In genomic region chr15:43492266-43492665, GRCh38 we compare ENCODE assay signal across 8 cellular contexts. TPM values are rescaled to one million over a fixed set of nuclear protein-coding genes. Genes with fewer than 3 reads are reported as not detected.
A peak's percentile ranks its signal among the peaks of the same experiment; 100 is the strongest.
DNase-seq lines count a peak whose midpoint lies in the region; TF ChIP-seq lines count a peak whose summit lies in the region.

No MANE protein-coding gene starts in this region.

- H3K36me3 Mint-ChIP-seq in IgD-negative memory B cell: peaks cover 1% of the 10 kb centered on the region

- H3K9me3 ChIP-seq in mammary epithelial cell (replicated peaks; ENCODE audit: insufficient read depth, low read length) (no peaks in the 10 kb centered on the region), mucosa of stomach (ENCODE audit: control insufficient read depth, low read length) (no peaks in the 10 kb centered on the region)

- POLR2A ChIA-PET in AG04449 (lab: Yijun Ruan, JAX): no interaction called here

- H3K27ac ChIP-seq in mammary epithelial cell (ENCODE audit: insufficient read depth, low read depth, low read length): peak overlapping the region; percentile 83

- peaks cover 3% of the 10 kb centered on the region for H3K4me1 ChIP-seq in mammary epithelial cell (ENCODE audit: insufficient read depth, low read length)
- peaks cover 5% of the 10 kb centered on the region for H3K4me1 ChIP-seq in mucosa of stomach (ENCODE audit: control insufficient read depth, insufficient read depth, low read length)

- DNase-seq in AG04449 (ENCODE audit: low read depth, low spot score): no peak
- no peak for DNase-seq in mammary epithelial cell
- no peak for DNase-seq in GM19240 (ENCODE audit: insufficient read length, low spot score)
- DNase-seq in NCI-H146 (lab: John Stamatoyannopoulos, UW): no peak
- DNase-seq in stimulated activated naive CD4-positive, alpha-beta T cell treated with Interleukin-2 at 50 U/mL for 16 hours (lab: John Stamatoyannopoulos, UW): no peak
- DNase-seq in MV-4-11 (lab: John Stamatoyannopoulos, UW): no peak

- H3K9ac ChIP-seq in mammary epithelial cell (ENCODE audit: insufficient read depth, low read length) (peak overlapping the region; percentile 89), mucosa of stomach (ENCODE audit: low read length) (peak overlapping the region; percentile 75)

- no TSS peak for BruUV-seq in mammary epithelial cell (replicated peaks; lab: Mats Ljungman, UMichigan)

- H3K4me3 ChIP-seq in AG04449 (ENCODE audit: low read depth, low read length) (peak overlapping the region; percentile 94), mammary epithelial cell (replicated peaks in 1 of 3; ENCODE audit: insufficient read depth in 1 of 3, low read depth in 2 of 3, low read length in 3 of 3) (peak overlapping the region; percentile 81 to 95 (median 93)), mucosa of stomach (ENCODE audit: low read length) (peak overlapping the region; percentile 79)

- peak overlapping the region; percentile 98 for H2AFZ ChIP-seq in mammary epithelial cell (ENCODE audit: low read depth, low read length)

- peaks cover 6% of the 10 kb centered on the region for H3K36me3 ChIP-seq in mammary epithelial cell (ENCODE audit: insufficient read depth, low read length)
- no peaks in the 10 kb centered on the region for H3K36me3 ChIP-seq in mucosa of stomach (ENCODE audit: control insufficient read depth, insufficient read depth, low read length)

- H3K27me3 ChIP-seq in mammary epithelial cell (ENCODE audit: insufficient read depth, low read length) (no peaks in the 10 kb centered on the region), mucosa of stomach (ENCODE audit: control insufficient read depth, insufficient read depth, low read length) (no peaks in the 10 kb centered on the region)

- no peaks in the 10 kb centered on the region for H4K20me1 ChIP-seq in mammary epithelial cell (ENCODE audit: insufficient read depth, low read length)

- intact Hi-C loops in mammary epithelial cell (cut with micrococcal nuclease): no loop called here

- H3K4me2 ChIP-seq in mammary epithelial cell (ENCODE audit: insufficient read depth, low read depth, low read length): peak overlapping the region; percentile 79

- peak overlapping the region; percentile 36 to 96 (median 54) for H3K27ac Mint-ChIP-seq in IgD-negative memory B cell

- in situ Hi-C loops in mammary epithelial cell (cut with MboI; ENCODE audit: low sequenced_read_pairs in 2 of 2): no loop called here

- peaks cover 13 to 26% (median 15%) of the 10 kb centered on the region in 3 donors for H3K4me1 Mint-ChIP-seq in IgD-negative memory B cell

- peak overlapping the region; percentile 81 to 99 (median 97) for H3K4me3 Mint-ChIP-seq in IgD-negative memory B cell

- 2% methylated on average over 6 of the region's 7 CpGs for WGBS in mammary epithelial cell (ENCODE audit: low coverage, missing lambda C conversion rate)

- dilution Hi-C loops in mammary epithelial cell (cut with HindIII; ENCODE audit: low sequenced_read_pairs): no loop called here

- CTCF ChIA-PET in AG04449 (lab: Yijun Ruan, JAX) (interaction anchor here (1.2 to 1.6 kb wide), 2 partner anchors 14 to 18 kb away, joined by 3 to 6 read pairs; no protein-coding TSS in a partner anchor), mammary epithelial cell (lab: Charles Lee; ENCODE audit: low non-redundant PET) (no interaction called here)

- H3K79me2 ChIP-seq in mammary epithelial cell (ENCODE audit: insufficient read depth, low read length): peaks cover 10% of the 10 kb centered on the region

- H3K9me3 Mint-ChIP-seq in IgD-negative memory B cell: no peaks in the 10 kb centered on the region

- no peak for TF ChIP-seq CTCF in AG04449 (IDR thresholded peaks at IDR 0.05; ENCODE audit: insufficient read depth, low read length, missing control alignments)
- no peak for TF ChIP-seq CTCF in mammary epithelial cell (conservative IDR thresholded peaks at IDR 0.05 in 1 of 2, IDR thresholded peaks at IDR 0.05 in 1 of 2; ENCODE audit: extremely low read depth in 1 of 2, insufficient read depth in 1 of 2, low read depth in 1 of 2, low read length in 2 of 2)

- no peaks in the 10 kb centered on the region for H3K27me3 Mint-ChIP-seq in IgD-negative memory B cell

RNA-seq across cellular contexts. Expression of gene TP53BP1, which starts 0.7 kb away (rescaled TPM):
- polyA plus RNA-seq in IgD-negative memory B cell: 10.7 TPM
- total RNA-seq in mammary epithelial cell: 10 to 100 TPM; 41.7 to 68.7 TPM
- polyA plus RNA-seq in mammary epithelial cell: 23.6 TPM
- polyA minus RNA-seq in mammary epithelial cell: 44.6 TPM

RNA-seq across cellular contexts. Expression of gene MAP1A, which starts 25.1 kb away (rescaled TPM):
- polyA plus RNA-seq in IgD-negative memory B cell (not detected), mammary epithelial cell (1.1 TPM)
- total RNA-seq in mammary epithelial cell: 10 to 100 TPM in 1 of 2 donors, under 1 TPM in 1; 0.52 to 12.2 TPM
- polyA minus RNA-seq in mammary epithelial cell: 3.8 TPM
